In the genomic region with DNA sequence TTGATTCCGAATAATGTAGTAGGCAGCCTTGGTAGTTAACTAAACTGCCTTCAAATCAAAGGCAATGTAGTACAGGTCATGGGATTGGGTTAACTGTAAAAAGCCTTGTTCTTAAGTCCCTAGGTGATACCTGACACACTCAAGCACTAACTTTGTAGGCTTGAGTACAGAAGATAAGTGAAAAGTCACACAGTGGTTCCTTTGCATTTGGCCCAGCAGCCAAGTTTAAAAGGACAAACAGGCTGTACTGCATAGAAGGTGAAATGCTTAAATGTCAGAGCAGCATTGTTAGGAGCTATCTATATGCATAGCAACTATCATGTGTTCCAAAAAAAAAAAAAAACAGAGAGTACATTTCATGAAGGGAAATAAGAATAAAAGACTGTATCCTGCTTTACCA, we compare ENCODE assay signal across 25 cellular contexts.
DNase-seq lines count a peak whose midpoint lies in the region; ATAC-seq and TF ChIP-seq lines count a peak whose summit lies in the region.
"Had no signal": no experiment of that assay in that cellular context is flagged by ENCODE, and none has a peak within 500 bp of the region (broad histone marks: within the 10 kb centered on the region; RNA-seq: fewer than 3 reads in every experiment).

No MANE protein-coding gene starts in this region.

- ATAC-seq in Right ventricle myocardium inferior (peak; percentile 84), heart left ventricle (peak in 3 of 4 donors; percentile 58 to 88 (median 83)), left ventricle myocardium superior (peak; percentile 94), GM21825 (IDR thresholded peaks at IDR 0.05; ENCODE audit: unreplicated experiment) (no peak)
- ATAC-seq: GM12878 had no signal

- H3K4me3 ChIP-seq in cardiac muscle cell = no peak overlapping the region
- H3K4me3 ChIP-seq in right atrium auricular region = no peak overlapping the region
- H3K4me3 ChIP-seq in heart left ventricle = no peak overlapping the region
- H3K4me3 ChIP-seq: BLaER1, GM12878 had no signal

- H3K27ac ChIP-seq in cardiac muscle cell = peak overlapping the region; percentile 36
- H3K27ac ChIP-seq in right atrium auricular region = no peak overlapping the region
- no peak overlapping the region for H3K27ac ChIP-seq in heart left ventricle
- H3K27ac ChIP-seq: BLaER1 had no signal

- DNase-seq in Right ventricle myocardium inferior (ENCODE audit: missing footprints) = no peak
- no peak for DNase-seq in cardiac septum (ENCODE audit: low spot score)
- peak in 1 of 2 donors; percentile 70 for DNase-seq in cardiac muscle cell (ENCODE audit: low read depth in 1 of 2, low spot score in 1 of 2)
- no peak for DNase-seq in right atrium auricular region (ENCODE audit: low spot score)
- no peak for DNase-seq in heart left ventricle
- no peak for DNase-seq in left ventricle myocardium superior
- DNase-seq in stimulated activated naive CD4-positive, alpha-beta T cell (lab: John Stamatoyannopoulos, UW) = no peak
- DNase-seq: 8988T; ACHN; BE2C; C1 segment of cervical spinal cord; CD4-positive, alpha-beta memory T cell; CD4-positive, CD25-positive, alpha-beta regulatory T cell; CD8-positive, alpha-beta memory T cell; COR-L47; DMS 273 treated with DMSO at 0.1 percent for 48 hours; DMS153; DMS53; DMS79; DND-41; EL; GDM1 had no signal

- H3K36me3 ChIP-seq in cardiac muscle cell (no peaks in the 10 kb centered on the region), right atrium auricular region (no peaks in the 10 kb centered on the region), heart left ventricle (no peaks in the 10 kb centered on the region)
- H3K36me3 ChIP-seq: BE2C, BLaER1 had no signal

- TF ChIP-seq CTCF in cardiac muscle cell (IDR thresholded peaks at IDR 0.05; ENCODE audit: low read depth, low read length) = no peak
- TF ChIP-seq CTCF in right atrium auricular region (IDR thresholded peaks at IDR 0.05) = no peak
- TF ChIP-seq CTCF in heart left ventricle (IDR thresholded peaks at IDR 0.05) = no peak

- H3K4me1 ChIP-seq in cardiac muscle cell (ENCODE audit: low read depth) (peaks cover 10% of the 10 kb centered on the region), right atrium auricular region (no peaks in the 10 kb centered on the region), heart left ventricle (no peaks in the 10 kb centered on the region)
- H3K4me1 ChIP-seq: BE2C, BLaER1 had no signal

- intact Hi-C loops in Right ventricle myocardium inferior (cut with DNase I) = no loop called here
- intact Hi-C loops in cardiac septum (cut with DNase I) = no loop called here
- intact Hi-C loops in heart left ventricle (cut with DNase I) = no loop called here
- intact Hi-C loops in left ventricle myocardium superior (cut with micrococcal nuclease) = no loop called here

- TF ChIP-seq POLR2A in heart left ventricle (IDR thresholded peaks at IDR 0.05) = no peak

- H3K9me3 ChIP-seq in cardiac muscle cell (ENCODE audit: low read depth) (no peaks in the 10 kb centered on the region), right atrium auricular region (no peaks in the 10 kb centered on the region), heart left ventricle (no peaks in the 10 kb centered on the region)
- H3K9me3 ChIP-seq: BE2C, BLaER1 had no signal

- WGBS in heart left ventricle, 4 donors = 70 to 91% (median 85%) methylated on average over 1 of the region's 1 CpG

- H3K27me3 ChIP-seq in cardiac muscle cell (no peaks in the 10 kb centered on the region), right atrium auricular region (no peaks in the 10 kb centered on the region), heart left ventricle (no peaks in the 10 kb centered on the region)
- H3K27me3 ChIP-seq: BE2C, BLaER1 had no signal
